Comparison of ENCODE assay signal across 24 cellular contexts in the genomic region with DNA sequence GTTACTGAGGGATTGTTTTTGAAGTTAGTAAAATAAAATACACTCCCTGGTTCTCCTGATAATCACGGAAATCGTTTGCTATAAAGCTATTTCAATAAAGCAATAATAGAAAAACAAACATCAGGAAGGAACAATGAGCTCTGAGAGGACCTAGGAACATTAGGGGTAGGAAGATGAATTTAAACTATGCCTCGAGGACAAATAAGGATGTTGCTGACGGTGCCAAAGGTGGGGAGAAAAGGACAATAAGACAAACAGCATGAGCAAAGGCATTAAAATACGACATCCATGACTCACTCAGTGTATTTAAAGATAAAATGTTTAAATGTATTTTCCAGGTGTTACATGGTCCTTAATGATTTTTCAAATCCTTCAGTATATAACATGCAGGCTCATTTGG.
"Had no signal": no experiment of that assay in that cellular context is flagged by ENCODE, and none has a peak within 500 bp of the region (broad histone marks: within the 10 kb centered on the region; RNA-seq: fewer than 3 reads in every experiment).

No MANE protein-coding gene starts in this region.

- H3K27me3 ChIP-seq: adrenal gland, breast epithelium, MG63 had no signal

- H3K9me3 ChIP-seq: adrenal gland, MG63, SK-N-SH had no signal

- H3K27ac ChIP-seq: adrenal gland, breast epithelium, WERI-Rb-1 had no signal

- H3K9me3 Mint-ChIP-seq: activated CD8-positive, alpha-beta T cell treated with anti-CD3 and anti-CD28 coated beads for 36 hours had no signal

- H3K4me1 Mint-ChIP-seq: activated naive CD8-positive, alpha-beta T cell treated with anti-CD3 and anti-CD28 coated beads, Interleukin-2, amount 10 ng/mL, durations not matched to agents 7 days and 5 days had no signal

- H3K4me3 ChIP-seq: adrenal gland, breast epithelium, MG63 had no signal

- ATAC-seq: activated CD8-positive, alpha-beta T cell treated with anti-CD3 and anti-CD28 coated beads for 36 hours; Panc1; Right ventricle myocardium inferior had no signal

- H3K4me3 Mint-ChIP-seq: activated CD8-positive, alpha-beta T cell treated with anti-CD3 and anti-CD28 coated beads for 36 hours; activated naive CD8-positive, alpha-beta T cell treated with anti-CD3 and anti-CD28 coated beads, Interleukin-2, amount 10 ng/mL, durations not matched to agents 7 days and 5 days had no signal

- H3K4me2 ChIP-seq: SK-N-SH had no signal

- DNase-seq: activated CD4-positive, alpha-beta T cell treated with anti-CD3 and anti-CD28 coated beads for 4 hours; activated CD8-positive, alpha-beta memory T cell treated with anti-CD3 and anti-CD28 coated beads, Interleukin-2, amount 50 U/mL, for 48 hours; activated CD8-positive, alpha-beta T cell treated with anti-CD3 and anti-CD28 coated beads for 36 hours; activated naive CD4-positive, alpha-beta T cell treated with anti-CD3 and anti-CD28 coated beads, Interleukin-2, amount 50 U/mL, for 16 hours; activated naive CD8-positive, alpha-beta T cell treated with anti-CD3 and anti-CD28 coated beads, Interleukin-2, amount 10 ng/mL, durations not matched to agents 7 days and 5 days; activated T-cell treated with anti-CD3 and anti-CD28 coated beads, Interleukin-2, amount 50 U/mL, for 1 hour; adrenal gland; aorta; caudate nucleus; MG63; NCI-H1694; NCI-H2029; NCI-H446 treated with DMSO at 0.1 percent for 48 hours; NCI-H524 treated with DMSO at 0.1 percent for 48 hours; NCI-H82; NK-92 treated with Interleukin-12 subunit alpha and Interleukin-12 subunit beta, amount 100 ng/mL, for 24 hours; OCI-M1; RPMI8226; SK-N-SH; T-helper 1 cell; WERI-Rb-1 had no signal

- H3K36me3 Mint-ChIP-seq: activated naive CD8-positive, alpha-beta T cell treated with anti-CD3 and anti-CD28 coated beads, Interleukin-2, amount 10 ng/mL, durations not matched to agents 7 days and 5 days had no signal

- H3K4me1 ChIP-seq: adrenal gland, breast epithelium had no signal

- H3K9ac ChIP-seq: SK-N-SH had no signal

- H3K36me3 ChIP-seq: adrenal gland, breast epithelium, MG63, WERI-Rb-1 had no signal

- H3K27me3 Mint-ChIP-seq: activated CD8-positive, alpha-beta T cell treated with anti-CD3 and anti-CD28 coated beads for 36 hours; activated naive CD8-positive, alpha-beta T cell treated with anti-CD3 and anti-CD28 coated beads, Interleukin-2, amount 10 ng/mL, durations not matched to agents 7 days and 5 days had no signal

- H3K27ac Mint-ChIP-seq: activated CD8-positive, alpha-beta T cell treated with anti-CD3 and anti-CD28 coated beads for 36 hours; activated naive CD8-positive, alpha-beta T cell treated with anti-CD3 and anti-CD28 coated beads, Interleukin-2, amount 10 ng/mL, durations not matched to agents 7 days and 5 days had no signal
